Comparison of ENCODE assay signal across 24 cellular contexts in genomic region chr4:7692451-7693236, GRCh38.
"Had no signal": no experiment of that assay in that cellular context is flagged by ENCODE, and none has a peak within 500 bp of the region (broad histone marks: within the 10 kb centered on the region; RNA-seq: fewer than 3 reads in every experiment).

No MANE protein-coding gene starts in this region.

- H3K27me3 ChIP-seq: body of pancreas, colonic mucosa had no signal

- H3K36me3 ChIP-seq: adrenal gland, colonic mucosa had no signal

- H3K27ac ChIP-seq: adrenal gland, body of pancreas, colonic mucosa, WERI-Rb-1 had no signal

- H3K4me3 ChIP-seq: adrenal gland, body of pancreas, colonic mucosa had no signal

- H3K4me1 ChIP-seq: adrenal gland, body of pancreas, colonic mucosa had no signal

- H3K9me3 ChIP-seq: adrenal gland, body of pancreas, colonic mucosa had no signal

- FAIRE-seq: endometrium, endothelial cell of umbilical vein, frontal cortex had no signal

- DNase-seq: activated B cell treated with CpG ODN at 0.5 μM for 24 hours; activated CD4-positive, alpha-beta T cell treated with anti-CD3 and anti-CD28 coated beads for 48 hours; activated CD4-positive, alpha-beta T cell treated with anti-CD3 and anti-CD28 coated beads, Interleukin-2, amount 50 U/mL, for 1 hour; activated CD4-positive, alpha-beta T cell treated with anti-CD3 and anti-CD28 coated beads, Interleukin-2, amount 50 U/mL, for 48 hours; activated CD8-positive, alpha-beta memory T cell treated with anti-CD3 and anti-CD28 coated beads for 24 hours; activated CD8-positive, alpha-beta T cell treated with anti-CD3 and anti-CD28 coated beads for 36 hours; activated effector memory CD4-positive, alpha-beta T cell treated with anti-CD3 and anti-CD28 coated beads, Interleukin-2, amount 50 U/mL, for 16 hours; activated naive CD4-positive, alpha-beta T cell treated with anti-CD3 and anti-CD28 coated beads for 36 hours; activated naive CD8-positive, alpha-beta T cell treated with anti-CD3 and anti-CD28 coated beads for 36 hours; activated naive CD8-positive, alpha-beta T cell treated with anti-CD3 and anti-CD28 coated beads, Interleukin-2, amount 50 U/mL, for 24 hours; activated T-cell treated with anti-CD3 and anti-CD28 coated beads, Interleukin-2, amount 50 U/mL, for 1 hour; activated T-cell treated with anti-CD3 and anti-CD28 coated beads, Interleukin-2, amount 50 U/mL, for 48 hours; adrenal gland; aorta; colonic mucosa; effector CD8-positive, alpha-beta T cell; T-helper 1 cell; T-helper 17 cell; T1000; WERI-Rb-1 had no signal
